Comparison of ENCODE assay signal across 11 cellular contexts in the genomic region with DNA sequence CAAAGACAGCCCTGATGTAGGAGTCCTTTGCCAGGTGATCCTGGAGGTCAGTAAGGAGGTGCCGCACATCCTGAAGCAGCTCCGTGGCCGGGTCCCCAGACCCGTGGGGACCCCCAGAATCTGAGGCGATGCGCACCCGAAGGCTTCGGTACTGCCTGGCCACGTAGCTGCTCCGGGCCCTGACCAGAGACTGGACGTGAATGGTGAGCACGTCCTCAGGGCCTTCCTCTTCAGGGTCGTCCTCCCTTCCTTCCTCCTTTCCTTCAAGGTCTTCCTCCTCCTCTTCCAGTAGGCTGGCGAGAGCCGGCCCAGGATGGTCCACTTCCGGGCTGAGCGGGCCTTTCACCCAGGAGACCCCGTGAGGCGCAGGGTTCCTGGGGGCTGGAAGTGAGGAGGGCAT. TPM values are rescaled to one million over a fixed set of nuclear protein-coding genes. Genes with fewer than 3 reads are reported as not detected.
DNase-seq lines count a peak whose midpoint lies in the region; ATAC-seq and TF ChIP-seq lines count a peak whose summit lies in the region.
"Had no signal": no experiment of that assay in that cellular context is flagged by ENCODE, and none has a peak within 500 bp of the region (broad histone marks: within the 10 kb centered on the region; RNA-seq: fewer than 3 reads in every experiment).

No MANE protein-coding gene starts in this region.

- H2AFZ ChIP-seq in KMS-11 (ENCODE audit: low read depth) (no peak overlapping the region; the same call in 1 of the 2 replicates), osteoblast (ENCODE audit: low read length) (no peak overlapping the region)

- intact Hi-C loops in activated CD4-positive, alpha-beta T cell treated with anti-CD3 and anti-CD28 coated beads, Interleukin-2, amount 10 ng/mL, durations not matched to agents 24 days and 14 days (cut with micrococcal nuclease), result no loop called here

- DNase-seq in activated CD4-positive, alpha-beta T cell treated with anti-CD3 and anti-CD28 coated beads, Interleukin-2, amount 10 ng/mL, durations not matched to agents 24 days and 14 days, result no peak
- DNase-seq in activated CD4-positive, alpha-beta T cell treated with anti-CD3 and anti-CD28 coated beads for 4 hours, result no peak
- DNase-seq in caudate nucleus (lab: John Stamatoyannopoulos, UW) (no peak), osteoblast (ENCODE audit: insufficient read length, low spot score, missing footprints) (peak; percentile 65), superior temporal gyrus (ENCODE audit: extremely low spot score) (no peak)
- DNase-seq: Kasumi-1, OCI-M1 had no signal

- H3K9ac ChIP-seq in KMS-11, result no peak overlapping the region

- peaks cover 35% of the 10 kb centered on the region for H3K36me3 Mint-ChIP-seq in activated CD4-positive, alpha-beta T cell treated with anti-CD3 and anti-CD28 coated beads, Interleukin-2, amount 10 ng/mL, durations not matched to agents 24 days and 14 days (ENCODE audit: low read depth)

- TF ChIP-seq CTCF in KMS-11 (conservative IDR thresholded peaks at IDR 0.05; ENCODE audit: low read depth, low read length), result no peak
- TF ChIP-seq CTCF in osteoblast (IDR thresholded peaks at IDR 0.05; ENCODE audit: extremely low read depth, low read depth, low read length), result no peak

- no peaks in the 10 kb centered on the region for H4K20me1 ChIP-seq in KMS-11 (ENCODE audit: insufficient read depth)
- H4K20me1 ChIP-seq in osteoblast (ENCODE audit: insufficient read depth, low read length), result no peaks in the 10 kb centered on the region

- no peaks in the 10 kb centered on the region for H3K36me3 ChIP-seq in KMS-11 (ENCODE audit: insufficient read depth)
- no peaks in the 10 kb centered on the region for H3K36me3 ChIP-seq in osteoblast (ENCODE audit: insufficient read depth, low read length)
- H3K36me3 ChIP-seq: cardiac muscle cell had no signal

- H3K27ac ChIP-seq in KMS-11, result no peak overlapping the region
- H3K27ac ChIP-seq in caudate nucleus (ENCODE audit: low read depth, low read length), result peak overlapping the region; percentile 39
- H3K27ac ChIP-seq in osteoblast (ENCODE audit: low read depth, low read length), result no peak overlapping the region
- H3K27ac ChIP-seq: cardiac muscle cell had no signal

- no peaks in the 10 kb centered on the region for H3K9me3 ChIP-seq in osteoblast (ENCODE audit: low read depth, low read length)

- H3K4me3 Mint-ChIP-seq in activated CD4-positive, alpha-beta T cell treated with anti-CD3 and anti-CD28 coated beads, Interleukin-2, amount 10 ng/mL, durations not matched to agents 24 days and 14 days, result peak overlapping the region; percentile 95

- H3K27ac Mint-ChIP-seq in activated CD4-positive, alpha-beta T cell treated with anti-CD3 and anti-CD28 coated beads, Interleukin-2, amount 10 ng/mL, durations not matched to agents 24 days and 14 days, result peak overlapping the region; percentile 78

- no peaks in the 10 kb centered on the region for H3K27me3 Mint-ChIP-seq in activated CD4-positive, alpha-beta T cell treated with anti-CD3 and anti-CD28 coated beads, Interleukin-2, amount 10 ng/mL, durations not matched to agents 24 days and 14 days

- H3K4me1 Mint-ChIP-seq in activated CD4-positive, alpha-beta T cell treated with anti-CD3 and anti-CD28 coated beads, Interleukin-2, amount 10 ng/mL, durations not matched to agents 24 days and 14 days, result peaks cover 23% of the 10 kb centered on the region

- H3K4me1 ChIP-seq in KMS-11 (ENCODE audit: low read depth, poor library complexity, severe bottlenecking), result peaks cover 10% of the 10 kb centered on the region
- H3K4me1 ChIP-seq in osteoblast (ENCODE audit: insufficient read depth, low read length), result peaks cover 6% of the 10 kb centered on the region

- 0 out of 2 replicates have a peak overlapping the region, but pooled peaks have one; percentile 90 for H3K4me2 ChIP-seq in KMS-11
- no peak overlapping the region for H3K4me2 ChIP-seq in osteoblast (ENCODE audit: insufficient read depth, low read length)

- no peaks in the 10 kb centered on the region for H3K9me3 Mint-ChIP-seq in activated CD4-positive, alpha-beta T cell treated with anti-CD3 and anti-CD28 coated beads, Interleukin-2, amount 10 ng/mL, durations not matched to agents 24 days and 14 days

- H3K4me3 ChIP-seq in KMS-11 (IDR thresholded peaks at IDR 0.05; ENCODE audit: insufficient read depth, low read depth, low read length) (no peak overlapping the region), osteoblast (ENCODE audit: insufficient read depth, low read length) (no peak overlapping the region)

- H3K79me2 ChIP-seq in KMS-11 (ENCODE audit: insufficient read depth, low read depth) (no peaks in the 10 kb centered on the region), osteoblast (ENCODE audit: insufficient read depth, low read length) (no peaks in the 10 kb centered on the region)

- H3K27me3 ChIP-seq in KMS-11 (ENCODE audit: insufficient read depth, low read depth), result no peaks in the 10 kb centered on the region
- H3K27me3 ChIP-seq in osteoblast (ENCODE audit: insufficient read depth, low read length), result no peaks in the 10 kb centered on the region
- H3K27me3 ChIP-seq: cardiac muscle cell had no signal

- no peak for ATAC-seq in GM18519 (IDR thresholded peaks at IDR 0.05; ENCODE audit: low FRiP score, unreplicated experiment)
- no peak for ATAC-seq in HG02884 (IDR thresholded peaks at IDR 0.05; ENCODE audit: unreplicated experiment)

RNA-seq across cellular contexts. Expression of a gene that starts 7.5 kb away (rescaled TPM):
- 62.7 and 68.9 TPM in 2 replicates for total RNA-seq in activated CD4-positive, alpha-beta T cell treated with anti-CD3 and anti-CD28 coated beads, Interleukin-2, amount 10 ng/mL, durations not matched to agents 24 days and 14 days
- 2.5 and 3.2 TPM in 2 replicates for total RNA-seq in osteoblast

RNA-seq across cellular contexts. Expression of a gene that starts 20.8 kb away (rescaled TPM):
- 686 and 695 TPM in 2 replicates for total RNA-seq in activated CD4-positive, alpha-beta T cell treated with anti-CD3 and anti-CD28 coated beads, Interleukin-2, amount 10 ng/mL, durations not matched to agents 24 days and 14 days
- total RNA-seq in osteoblast, result 188 and 201 TPM in 2 replicates

RNA-seq across cellular contexts. Expression of a gene that starts 28.8 kb away (rescaled TPM):
- total RNA-seq in activated CD4-positive, alpha-beta T cell treated with anti-CD3 and anti-CD28 coated beads, Interleukin-2, amount 10 ng/mL, durations not matched to agents 24 days and 14 days, result 23.6 and 30.1 TPM in 2 replicates
- 76.9 and 77.4 TPM in 2 replicates for total RNA-seq in osteoblast

RNA-seq across cellular contexts. Expression of a gene that starts 29.2 kb away (rescaled TPM):
- total RNA-seq in activated CD4-positive, alpha-beta T cell treated with anti-CD3 and anti-CD28 coated beads, Interleukin-2, amount 10 ng/mL, durations not matched to agents 24 days and 14 days, result 89.2 and 89.7 TPM in 2 replicates
- 9.1 and 12.7 TPM in 2 replicates for total RNA-seq in osteoblast

RNA-seq across cellular contexts. Expression of a gene that starts 39.0 kb away (rescaled TPM):
- total RNA-seq in activated CD4-positive, alpha-beta T cell treated with anti-CD3 and anti-CD28 coated beads, Interleukin-2, amount 10 ng/mL, durations not matched to agents 24 days and 14 days, result 129 and 130 TPM in 2 replicates
- total RNA-seq in osteoblast, result 35.1 and 36.9 TPM in 2 replicates

Comparison
In these comparisons a context has a peak if more than half of its experiments do, and no peak if none do; other contexts are left out.
1. RNA of a gene that starts 7.5 kb away (total RNA-seq): 62.7 to 68.9 TPM in activated CD4-positive, alpha-beta T cell treated with anti-CD3 and anti-CD28 coated beads, Interleukin-2, amount 10 ng/mL, durations not matched to agents 24 days and 14 days; 2.5 to 3.2 TPM in osteoblast; every median in the first group is over 10 times any median in the second.